19 cellular contexts compared by ENCODE assay signal in genomic region chr7:130473289-130473688, GRCh38. TPM values are rescaled to one million over a fixed set of nuclear protein-coding genes. Genes with fewer than 3 reads are reported as not detected.
DNase-seq lines count a peak whose midpoint lies in the region; ATAC-seq and TF ChIP-seq lines count a peak whose summit lies in the region.
"Had no signal": no experiment of that assay in that cellular context is flagged by ENCODE, and none has a peak within 500 bp of the region (broad histone marks: within the 10 kb centered on the region; RNA-seq: fewer than 3 reads in every experiment).

No MANE protein-coding gene starts in this region.

- H3K9me3 ChIP-seq in OCI-LY7 (ENCODE audit: low read length) (no peaks in the 10 kb centered on the region), PC-3 (ENCODE audit: low read length) (peaks cover 8% of the 10 kb centered on the region; the same call in 1 of the 2 replicates)
- H3K9me3 ChIP-seq: ascending aorta, MG63 had no signal

- H3K36me3 ChIP-seq in OCI-LY7 (ENCODE audit: insufficient read depth, low read length): no peaks in the 10 kb centered on the region
- no peaks in the 10 kb centered on the region; the same call in 1 of the 2 replicates for H3K36me3 ChIP-seq in PC-3 (ENCODE audit: low read depth, low read length)
- H3K36me3 ChIP-seq in brain microvascular endothelial cell (replicated peaks): no peaks in the 10 kb centered on the region
- H3K36me3 ChIP-seq: ascending aorta, MG63 had no signal

- H2AFZ ChIP-seq in OCI-LY7 (ENCODE audit: low read length) (peak overlapping the region; percentile 68), PC-3 (ENCODE audit: low read length) (no peak overlapping the region)

- H3K4me2 ChIP-seq in OCI-LY7 (ENCODE audit: low read length) (peak overlapping the region; percentile 53), PC-3 (ENCODE audit: low read length) (no peak overlapping the region)

- no peaks in the 10 kb centered on the region for H3K4me1 Mint-ChIP-seq in activated T-helper 1 cell treated with anti-CD3 and anti-CD28 coated beads, Interleukin-12 subunit alpha, Interleukin-12 subunit beta, Interleukin-2, Interleukin-4 antibody, amounts not matched to agents 30 ng/mL and 10 ng/mL and 1 ng/mL, durations not matched to agents 14 hours and 24 hours and 36 hours (ENCODE audit: low read depth)

- H3K9me2 ChIP-seq in OCI-LY7 (ENCODE audit: insufficient read depth, low read length): no peaks in the 10 kb centered on the region
- H3K9me2 ChIP-seq in PC-3 (replicated peaks; ENCODE audit: low read length): no peaks in the 10 kb centered on the region

- peak; percentile 51 to 55 for DNase-seq in AML-193 (lab: John Stamatoyannopoulos, UW)
- DNase-seq in HL-60 (ENCODE audit: low read depth in 1 of 2, low spot score in 1 of 2): peak in 1 of 2 experiments; percentile 51
- peak; percentile 33 for DNase-seq in OCI-LY7 (ENCODE audit: low spot score)
- no peak for DNase-seq in activated T-helper 1 cell treated with anti-CD3 and anti-CD28 coated beads, Interleukin-12 subunit alpha, Interleukin-12 subunit beta, Interleukin-2, Interleukin-4 antibody, amounts not matched to agents 30 ng/mL and 10 ng/mL and 1 ng/mL, durations not matched to agents 14 hours and 24 hours and 36 hours (ENCODE audit: low spot score)
- DNase-seq in LoVo (ENCODE audit: low spot score): no peak
- no peak for DNase-seq in PC-3
- no peak for DNase-seq in brain microvascular endothelial cell
- DNase-seq: activated CD4-positive, alpha-beta T cell treated with anti-CD3 and anti-CD28 coated beads for 36 hours; activated CD8-positive, alpha-beta memory T cell treated with anti-CD3 and anti-CD28 coated beads, Interleukin-2, amount 50 U/mL, for 4 hours; activated gamma-delta T cell treated with Interleukin-2 at 50 U/mL for 16 hours; EL; hypothalamus; MG63; NCI-H2107; T-helper 9 cell had no signal

- TF ChIP-seq CTCF in HL-60 (IDR thresholded peaks at IDR 0.05; ENCODE audit: insufficient read depth, low read length): no peak
- TF ChIP-seq CTCF in OCI-LY7 (conservative IDR thresholded peaks at IDR 0.05; ENCODE audit: low read length): no peak
- TF ChIP-seq CTCF in PC-3 (conservative IDR thresholded peaks at IDR 0.05; ENCODE audit: low read depth, low read length): no peak
- no peak for TF ChIP-seq CTCF in brain microvascular endothelial cell (IDR thresholded peaks at IDR 0.05; ENCODE audit: low read depth, low read length, missing control alignments)

- no peaks in the 10 kb centered on the region for H3F3A ChIP-seq in PC-3 (ENCODE audit: low read length, unreplicated experiment)

- no peak overlapping the region for H3K4me3 Mint-ChIP-seq in activated T-helper 1 cell treated with anti-CD3 and anti-CD28 coated beads, Interleukin-12 subunit alpha, Interleukin-12 subunit beta, Interleukin-2, Interleukin-4 antibody, amounts not matched to agents 30 ng/mL and 10 ng/mL and 1 ng/mL, durations not matched to agents 14 hours and 24 hours and 36 hours
- H3K4me3 Mint-ChIP-seq: activated CD4-positive, alpha-beta T cell treated with anti-CD3 and anti-CD28 coated beads for 36 hours; stimulated activated naive CD8-positive, alpha-beta T cell treated with anti-CD3 and anti-CD28 coated beads, Interleukin-15, Interleukin-2, amounts not matched to agents 100 ng/mL and 50 ng/mL, for 24 hours had no signal

- peak overlapping the region; percentile 57 for H3K27ac ChIP-seq in HL-60 (replicated peaks)
- H3K27ac ChIP-seq in OCI-LY7 (ENCODE audit: low read depth, low read length, poor library complexity, severe bottlenecking): no peak overlapping the region
- peak overlapping the region; percentile 44 for H3K27ac ChIP-seq in layer of hippocampus (ENCODE audit: low read depth, low read length)
- no peak overlapping the region for H3K27ac ChIP-seq in PC-3 (ENCODE audit: low read length)
- H3K27ac ChIP-seq in brain microvascular endothelial cell: no peak overlapping the region
- H3K27ac ChIP-seq: ascending aorta had no signal

- H3K4me1 ChIP-seq in OCI-LY7 (ENCODE audit: insufficient read depth, low read length, poor library complexity, severe bottlenecking) (peaks cover 13% of the 10 kb centered on the region), PC-3 (ENCODE audit: insufficient read depth, low read length) (peaks cover 9% of the 10 kb centered on the region)
- H3K4me1 ChIP-seq: ascending aorta had no signal

- CTCF ChIA-PET in OCI-LY7 (lab: Charles Lee; ENCODE audit: unreplicated experiment): no interaction called here
- CTCF ChIA-PET in PC-3 (lab: Charles Lee): no interaction called here

- POLR2A ChIA-PET in OCI-LY7 (lab: Charles Lee): interaction anchor here (0.6 to 1.0 kb wide), 2 partner anchors 75 to 128 kb away, joined by 3 to 4 read pairs; partner anchors contain the start of gene CPA5
- POLR2A ChIA-PET in PC-3 (lab: Charles Lee; ENCODE audit: unreplicated experiment): no interaction called here

- in situ Hi-C loops in brain microvascular endothelial cell (cut with HindIII; ENCODE audit: low pct_ligation_motif_present, low sequenced_read_pairs): no loop called here

- BruUV-seq in OCI-LY7 (replicated peaks; lab: Mats Ljungman, UMichigan) (no TSS peak), PC-3 (replicated peaks; lab: Mats Ljungman, UMichigan) (no TSS peak)

- H3K27me3 Mint-ChIP-seq in activated T-helper 1 cell treated with anti-CD3 and anti-CD28 coated beads, Interleukin-12 subunit alpha, Interleukin-12 subunit beta, Interleukin-2, Interleukin-4 antibody, amounts not matched to agents 30 ng/mL and 10 ng/mL and 1 ng/mL, durations not matched to agents 14 hours and 24 hours and 36 hours (ENCODE audit: insufficient read depth): no peaks in the 10 kb centered on the region

- no peaks in the 10 kb centered on the region for H3K36me3 Mint-ChIP-seq in activated T-helper 1 cell treated with anti-CD3 and anti-CD28 coated beads, Interleukin-12 subunit alpha, Interleukin-12 subunit beta, Interleukin-2, Interleukin-4 antibody, amounts not matched to agents 30 ng/mL and 10 ng/mL and 1 ng/mL, durations not matched to agents 14 hours and 24 hours and 36 hours (ENCODE audit: low read depth)

- H3K4me3 ChIP-seq in HL-60 (replicated peaks; ENCODE audit: insufficient read depth, low read length) (no peak overlapping the region), OCI-LY7 (ENCODE audit: low read depth, low read length, poor library complexity, severe bottlenecking) (peak overlapping the region; percentile 18), PC-3 (ENCODE audit: low read length) (no peak overlapping the region), brain microvascular endothelial cell (ENCODE audit: low read depth, low read length) (no peak overlapping the region)
- H3K4me3 ChIP-seq: ascending aorta, MG63 had no signal

- H3K9ac ChIP-seq in PC-3 (ENCODE audit: low read length): no peak overlapping the region

- H3K9me3 Mint-ChIP-seq in activated T-helper 1 cell treated with anti-CD3 and anti-CD28 coated beads, Interleukin-12 subunit alpha, Interleukin-12 subunit beta, Interleukin-2, Interleukin-4 antibody, amounts not matched to agents 30 ng/mL and 10 ng/mL and 1 ng/mL, durations not matched to agents 14 hours and 24 hours and 36 hours: peaks cover 6% of the 10 kb centered on the region
- H3K9me3 Mint-ChIP-seq: stimulated activated naive CD8-positive, alpha-beta T cell treated with anti-CD3 and anti-CD28 coated beads, Interleukin-15, Interleukin-2, amounts not matched to agents 100 ng/mL and 50 ng/mL, for 24 hours had no signal

- H3K79me2 ChIP-seq in OCI-LY7 (ENCODE audit: insufficient read depth, low read depth, low read length): no peaks in the 10 kb centered on the region
- H3K79me2 ChIP-seq in PC-3 (ENCODE audit: low read length): no peaks in the 10 kb centered on the region

- ATAC-seq in PC-3: no peak
- ATAC-seq: activated CD4-positive, alpha-beta T cell treated with anti-CD3 and anti-CD28 coated beads for 36 hours; Right ventricle myocardium inferior had no signal

- intact Hi-C loops in OCI-LY7 (cut with micrococcal nuclease; ENCODE audit: unreplicated experiment) (no loop called here), PC-3 (cut with micrococcal nuclease) (no loop called here)
- intact Hi-C loops in activated T-helper 1 cell treated with anti-CD3 and anti-CD28 coated beads, Interleukin-12 subunit alpha, Interleukin-12 subunit beta, Interleukin-2, Interleukin-4 antibody, amounts not matched to agents 30 ng/mL and 10 ng/mL and 1 ng/mL, durations not matched to agents 14 hours and 24 hours and 36 hours (cut with micrococcal nuclease): no loop called here

- no peaks in the 10 kb centered on the region for H4K20me1 ChIP-seq in OCI-LY7 (ENCODE audit: insufficient read depth, low read length)
- no peaks in the 10 kb centered on the region for H4K20me1 ChIP-seq in PC-3 (ENCODE audit: low read length)

- no peak overlapping the region for H3K27ac Mint-ChIP-seq in activated T-helper 1 cell treated with anti-CD3 and anti-CD28 coated beads, Interleukin-12 subunit alpha, Interleukin-12 subunit beta, Interleukin-2, Interleukin-4 antibody, amounts not matched to agents 30 ng/mL and 10 ng/mL and 1 ng/mL, durations not matched to agents 14 hours and 24 hours and 36 hours
- H3K27ac Mint-ChIP-seq: activated CD4-positive, alpha-beta T cell treated with anti-CD3 and anti-CD28 coated beads for 36 hours; stimulated activated naive CD8-positive, alpha-beta T cell treated with anti-CD3 and anti-CD28 coated beads, Interleukin-15, Interleukin-2, amounts not matched to agents 100 ng/mL and 50 ng/mL, for 24 hours had no signal

- H3K27me3 ChIP-seq in HL-60 (ENCODE audit: insufficient read depth, poor library complexity, severe bottlenecking) (no peaks in the 10 kb centered on the region), layer of hippocampus (ENCODE audit: control insufficient read depth, insufficient read depth, low read length) (no peaks in the 10 kb centered on the region), PC-3 (ENCODE audit: low read length) (no peaks in the 10 kb centered on the region), brain microvascular endothelial cell (replicated peaks) (no peaks in the 10 kb centered on the region)
- H3K27me3 ChIP-seq: ascending aorta, MG63 had no signal

RNA-seq across cellular contexts. Expression of gene MEST, which starts 18.6 kb away (rescaled TPM):
- 1.8 and 5.2 TPM in 2 replicates for total RNA-seq in OCI-LY7 (2014; rRNA removed; shearing (Covaris generic))
- total RNA-seq in OCI-LY7 (2022): 1.2 and 1.5 TPM in 2 replicates
- total RNA-seq in activated T-helper 1 cell treated with anti-CD3 and anti-CD28 coated beads, Interleukin-12 subunit alpha, Interleukin-12 subunit beta, Interleukin-2, Interleukin-4 antibody, amounts not matched to agents 30 ng/mL and 10 ng/mL and 1 ng/mL, durations not matched to agents 14 hours and 24 hours and 36 hours: 4.1 and 9.1 TPM in 2 replicates
- 21.1 and 25.2 TPM in 2 replicates for total RNA-seq in PC-3 (2014; rRNA removed)

RNA-seq across cellular contexts. Expression of gene CEP41, which starts 32.5 kb away (rescaled TPM):
- total RNA-seq in OCI-LY7 (2014; rRNA removed; shearing (Covaris generic)): 19.6 and 25.6 TPM in 2 replicates
- total RNA-seq in OCI-LY7 (2022) (35.4 and 41.1 TPM in 2 replicates), PC-3 (2014; rRNA removed) (10.4 and 10.7 TPM in 2 replicates)
- total RNA-seq in activated T-helper 1 cell treated with anti-CD3 and anti-CD28 coated beads, Interleukin-12 subunit alpha, Interleukin-12 subunit beta, Interleukin-2, Interleukin-4 antibody, amounts not matched to agents 30 ng/mL and 10 ng/mL and 1 ng/mL, durations not matched to agents 14 hours and 24 hours and 36 hours: 17.1 and 17.8 TPM in 2 replicates

Comparison
In these comparisons a context has a peak if more than half of its experiments do, and no peak if none do; other contexts are left out.
1. DNase-seq: peak in AML-193 (2 of 2) and OCI-LY7 (single experiment); none in activated T-helper 1 cell treated with anti-CD3 and anti-CD28 coated beads, Interleukin-12 subunit alpha, Interleukin-12 subunit beta, Interleukin-2, Interleukin-4 antibody, amounts not matched to agents 30 ng/mL and 10 ng/mL and 1 ng/mL, durations not matched to agents 14 hours and 24 hours and 36 hours (single experiment), LoVo (single experiment), PC-3 (single experiment) and brain microvascular endothelial cell (single experiment).
2. H3K27ac ChIP-seq: peak in HL-60 (single experiment) and layer of hippocampus (single experiment); none in OCI-LY7 (single experiment), PC-3 (single experiment) and brain microvascular endothelial cell (single experiment).